4 cellular contexts compared by ENCODE assay signal in the genomic region with DNA sequence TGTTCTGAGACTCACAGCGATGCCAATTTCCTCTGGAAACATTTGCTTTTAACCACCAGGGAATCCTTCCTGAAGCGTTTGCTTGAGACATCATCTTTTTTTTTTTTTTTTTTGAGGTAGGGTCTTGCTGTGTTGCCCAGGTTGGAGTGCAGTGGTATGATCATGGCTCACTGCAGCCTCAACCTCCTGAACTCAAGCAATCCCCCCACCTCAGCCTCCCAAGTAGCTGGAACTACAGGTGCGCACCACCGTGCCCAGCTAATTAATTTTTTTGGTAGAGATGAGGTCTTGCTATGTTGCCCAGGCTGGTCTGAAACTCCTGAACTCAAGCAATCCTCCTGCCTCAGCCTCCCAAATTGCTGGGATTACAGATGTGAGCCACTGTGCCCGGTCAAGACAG. TPM values are rescaled to one million over a fixed set of nuclear protein-coding genes. Genes with fewer than 3 reads are reported as not detected.
"Had no signal": no experiment of that assay in that cellular context is flagged by ENCODE, and none has a peak within 500 bp of the region (broad histone marks: within the 10 kb centered on the region; RNA-seq: fewer than 3 reads in every experiment).

No MANE protein-coding gene starts in this region.

RNA-seq across cellular contexts. Expression of a gene that starts 47.0 kb away (rescaled TPM):
- total RNA-seq: neural crest cell, progenitor cell of endocrine pancreas, smooth muscle cell had no signal
- polyA plus RNA-seq: neural cell, smooth muscle cell had no signal
